1 cellular context compared by ENCODE assay signal in the genomic region with DNA sequence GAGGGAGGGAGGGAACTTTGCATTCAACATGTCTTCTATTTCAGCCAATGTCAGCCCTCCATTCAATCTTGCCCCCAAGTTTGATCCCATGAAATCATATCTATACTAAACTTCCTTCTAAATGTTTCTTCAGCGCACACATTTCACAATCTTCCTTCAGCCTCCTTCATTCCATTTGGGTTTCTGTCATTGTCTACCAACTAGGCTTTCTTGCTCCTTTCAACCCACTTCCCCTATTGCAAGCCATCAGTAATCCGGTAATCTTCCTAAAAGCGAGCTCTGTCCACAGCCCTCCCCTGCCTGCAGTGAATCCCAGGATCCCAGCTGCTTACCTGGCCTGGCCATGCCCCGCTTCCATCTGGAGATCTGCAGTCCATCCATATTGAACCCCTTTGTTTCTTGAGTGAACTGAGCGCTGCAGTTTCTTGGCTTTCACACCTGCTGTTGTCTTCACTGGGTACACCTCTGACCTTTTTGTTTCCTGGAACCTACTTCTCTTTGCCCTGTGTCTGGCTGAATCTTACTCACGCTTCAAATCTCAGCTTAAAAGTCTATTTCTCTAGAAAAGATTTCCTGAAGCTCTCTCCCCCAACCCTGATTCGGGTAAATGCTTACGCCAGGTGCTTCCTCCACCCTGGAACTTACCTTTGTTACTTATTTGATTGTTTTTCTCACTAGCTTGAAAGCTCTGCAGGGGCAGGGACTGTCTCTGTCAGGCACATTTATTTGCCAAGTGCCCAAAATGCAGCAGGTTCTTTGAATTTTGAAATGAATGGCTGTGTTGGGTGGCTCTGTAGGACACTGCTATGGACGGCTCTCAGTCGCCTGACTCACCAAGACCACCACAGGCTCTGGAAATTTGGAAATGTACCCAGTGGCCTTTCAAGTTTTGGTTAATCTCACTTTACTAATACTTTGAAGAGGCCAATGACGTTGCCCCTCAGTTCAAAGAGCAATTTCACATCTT.
TF ChIP-seq lines count a peak whose summit lies in the region.

No MANE protein-coding gene starts in this region.

TF ChIP-seq in H1, 55 proteins besides CTCF, POLR2A, EP300 and RAD21:
- TF ChIP-seq FOSL1 (IDR thresholded peaks at IDR 0.05; ENCODE audit: insufficient read depth, low read depth, low read length) (no peak), HDAC2 (IDR thresholded peaks at IDR 0.05; ENCODE audit: borderline replicate concordance in 1 of 2, low read depth in 2 of 2, low read length in 2 of 2) (no peak), CHD1 (IDR thresholded peaks at IDR 0.05; ENCODE audit: low read depth, low read length) (no peak), CTBP2 (IDR thresholded peaks at IDR 0.05; ENCODE audit: borderline replicate concordance, insufficient read depth, insufficient read length, low read length) (no peak), TBP (IDR thresholded peaks at IDR 0.05; ENCODE audit: low read depth, low read length) (no peak), ZNF274 (IDR thresholded peaks at IDR 0.05; ENCODE audit: borderline replicate concordance, extremely low read depth, low read length) (no peak), BCL11A (IDR thresholded peaks at IDR 0.05; ENCODE audit: low read depth in 2 of 2, low read length in 2 of 2) (no peak), RNF2 (IDR thresholded peaks at IDR 0.05; ENCODE audit: borderline replicate concordance, low read depth, low read length, missing control alignments, poor library complexity, severe bottlenecking) (no peak), NRF1 (IDR thresholded peaks at IDR 0.05; ENCODE audit: low read depth, low read length) (no peak), CBX5 (IDR thresholded peaks at IDR 0.05; ENCODE audit: low read depth, low read length) (no peak), BRCA1 (IDR thresholded peaks at IDR 0.05; ENCODE audit: low read depth, low read length) (no peak), EGR1 (IDR thresholded peaks at IDR 0.05; ENCODE audit: borderline replicate concordance, low read depth, low read length) (no peak), SAP30 (IDR thresholded peaks at IDR 0.05; ENCODE audit: insufficient read depth, insufficient replicate concordance, low read length) (no peak), CHD2 (IDR thresholded peaks at IDR 0.05; ENCODE audit: low read length) (no peak)
- TF ChIP-seq, protein P1, sequence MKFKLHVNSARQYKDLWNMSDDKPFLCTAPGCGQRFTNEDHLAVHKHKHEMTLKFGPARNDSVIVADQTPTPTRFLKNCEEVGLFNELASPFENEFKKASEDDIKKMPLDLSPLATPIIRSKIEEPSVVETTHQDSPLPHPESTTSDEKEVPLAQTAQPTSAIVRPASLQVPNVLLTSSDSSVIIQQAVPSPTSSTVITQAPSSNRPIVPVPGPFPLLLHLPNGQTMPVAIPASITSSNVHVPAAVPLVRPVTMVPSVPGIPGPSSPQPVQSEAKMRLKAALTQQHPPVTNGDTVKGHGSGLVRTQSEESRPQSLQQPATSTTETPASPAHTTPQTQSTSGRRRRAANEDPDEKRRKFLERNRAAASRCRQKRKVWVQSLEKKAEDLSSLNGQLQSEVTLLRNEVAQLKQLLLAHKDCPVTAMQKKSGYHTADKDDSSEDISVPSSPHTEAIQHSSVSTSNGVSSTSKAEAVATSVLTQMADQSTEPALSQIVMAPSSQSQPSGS (IDR thresholded peaks at IDR 0.05; ENCODE audit: low read length), result no peak
- TF ChIP-seq, protein P2, sequence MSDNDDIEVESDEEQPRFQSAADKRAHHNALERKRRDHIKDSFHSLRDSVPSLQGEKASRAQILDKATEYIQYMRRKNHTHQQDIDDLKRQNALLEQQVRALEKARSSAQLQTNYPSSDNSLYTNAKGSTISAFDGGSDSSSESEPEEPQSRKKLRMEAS (IDR thresholded peaks at IDR 0.05), result no peak
- TF ChIP-seq, protein P3, sequence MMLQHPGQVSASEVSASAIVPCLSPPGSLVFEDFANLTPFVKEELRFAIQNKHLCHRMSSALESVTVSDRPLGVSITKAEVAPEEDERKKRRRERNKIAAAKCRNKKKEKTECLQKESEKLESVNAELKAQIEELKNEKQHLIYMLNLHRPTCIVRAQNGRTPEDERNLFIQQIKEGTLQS (IDR thresholded peaks at IDR 0.05; ENCODE audit: insufficient read depth, low read depth, low read length), result no peak
- TF ChIP-seq, protein P4, sequence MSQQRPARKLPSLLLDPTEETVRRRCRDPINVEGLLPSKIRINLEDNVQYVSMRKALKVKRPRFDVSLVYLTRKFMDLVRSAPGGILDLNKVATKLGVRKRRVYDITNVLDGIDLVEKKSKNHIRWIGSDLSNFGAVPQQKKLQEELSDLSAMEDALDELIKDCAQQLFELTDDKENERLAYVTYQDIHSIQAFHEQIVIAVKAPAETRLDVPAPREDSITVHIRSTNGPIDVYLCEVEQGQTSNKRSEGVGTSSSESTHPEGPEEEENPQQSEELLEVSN (IDR thresholded peaks at IDR 0.05), result no peak
